In genomic region chr11:101008961-101009684, GRCh38 we compare ENCODE assay signal across 11 cellular contexts.
"Had no signal": no experiment of that assay in that cellular context is flagged by ENCODE, and none has a peak within 500 bp of the region (broad histone marks: within the 10 kb centered on the region; RNA-seq: fewer than 3 reads in every experiment).

No MANE protein-coding gene starts in this region.

- DNase-seq: activated CD4-positive, alpha-beta memory T cell treated with anti-CD3 and anti-CD28 coated beads for 36 hours; activated naive CD4-positive, alpha-beta T cell treated with anti-CD3 and anti-CD28 coated beads, Interleukin-2, amount 10 ng/mL, durations not matched to agents 7 days and 5 days; activated T-cell treated with anti-CD3 and anti-CD28 coated beads, Interleukin-2, amount 50 U/mL, for 24 hours; dermis blood vessel endothelial cell; head of caudate nucleus; immature natural killer cell; right cardiac atrium; stimulated activated CD4-positive, alpha-beta T cell treated with anti-CD3 and anti-CD28 coated beads, Interleukin-4, amount 100 ng/mL, for 24 hours; stimulated activated naive CD8-positive, alpha-beta T cell treated with anti-CD3 and anti-CD28 coated beads, Interleukin-15, Interleukin-2, amounts not matched to agents 100 U/mL and 50 U/mL, for 24 hours; trophoblast cell had no signal

- H3K36me3 Mint-ChIP-seq: activated CD4-positive, alpha-beta memory T cell treated with anti-CD3 and anti-CD28 coated beads for 36 hours; activated naive CD4-positive, alpha-beta T cell treated with anti-CD3 and anti-CD28 coated beads, Interleukin-2, amount 10 ng/mL, durations not matched to agents 7 days and 5 days; immature natural killer cell had no signal

- ATAC-seq: right cardiac atrium; stimulated activated naive CD8-positive, alpha-beta T cell treated with anti-CD3 and anti-CD28 coated beads, Interleukin-15, Interleukin-2, amounts not matched to agents 100 U/mL and 50 U/mL, for 24 hours had no signal

- H3K4me3 Mint-ChIP-seq: activated CD4-positive, alpha-beta memory T cell treated with anti-CD3 and anti-CD28 coated beads for 36 hours; activated naive CD4-positive, alpha-beta T cell treated with anti-CD3 and anti-CD28 coated beads, Interleukin-2, amount 10 ng/mL, durations not matched to agents 7 days and 5 days; activated T-cell treated with anti-CD3 and anti-CD28 coated beads, Interleukin-2, amount 50 U/mL, for 24 hours; immature natural killer cell had no signal

- H3K27me3 Mint-ChIP-seq: activated CD4-positive, alpha-beta memory T cell treated with anti-CD3 and anti-CD28 coated beads for 36 hours; activated naive CD4-positive, alpha-beta T cell treated with anti-CD3 and anti-CD28 coated beads, Interleukin-2, amount 10 ng/mL, durations not matched to agents 7 days and 5 days; activated T-cell treated with anti-CD3 and anti-CD28 coated beads, Interleukin-2, amount 50 U/mL, for 24 hours; progenitor cell of endocrine pancreas had no signal

- H3K4me1 Mint-ChIP-seq: activated naive CD4-positive, alpha-beta T cell treated with anti-CD3 and anti-CD28 coated beads, Interleukin-2, amount 10 ng/mL, durations not matched to agents 7 days and 5 days; immature natural killer cell had no signal

- H3K27ac Mint-ChIP-seq: activated CD4-positive, alpha-beta memory T cell treated with anti-CD3 and anti-CD28 coated beads for 36 hours; activated naive CD4-positive, alpha-beta T cell treated with anti-CD3 and anti-CD28 coated beads, Interleukin-2, amount 10 ng/mL, durations not matched to agents 7 days and 5 days; activated T-cell treated with anti-CD3 and anti-CD28 coated beads, Interleukin-2, amount 50 U/mL, for 24 hours; immature natural killer cell; progenitor cell of endocrine pancreas had no signal
